Comparison of ENCODE assay signal across 15 cellular contexts in genomic region chr20:43388267-43389081, GRCh38.
A peak's percentile ranks its signal among the peaks of the same experiment; 100 is the strongest.
DNase-seq lines count a peak whose midpoint lies in the region; ATAC-seq and TF ChIP-seq lines count a peak whose summit lies in the region.
"Had no signal": no experiment of that assay in that cellular context is flagged by ENCODE, and none has a peak within 500 bp of the region (broad histone marks: within the 10 kb centered on the region; RNA-seq: fewer than 3 reads in every experiment).

No MANE protein-coding gene starts in this region.

- ATAC-seq in mucosa of descending colon (no peak), HG02623 (IDR thresholded peaks at IDR 0.05; ENCODE audit: unreplicated experiment) (no peak)
- ATAC-seq: T-helper 17 cell had no signal

- no peaks in the 10 kb centered on the region for H3K27me3 ChIP-seq in adipocyte (replicated peaks; ENCODE audit: control insufficient read depth, insufficient read depth, low read length)
- peaks cover 58% of the 10 kb centered on the region for H3K27me3 ChIP-seq in left ventricle myocardium inferior (ENCODE audit: low read depth)
- H3K27me3 ChIP-seq in rectal smooth muscle tissue (ENCODE audit: control insufficient read depth, insufficient read depth, low read length): no peaks in the 10 kb centered on the region

- no peak for TF ChIP-seq CTCF in left ventricle myocardium inferior (IDR thresholded peaks at IDR 0.05; ENCODE audit: borderline replicate concordance)
- TF ChIP-seq CTCF in mucosa of descending colon (IDR thresholded peaks at IDR 0.05): no peak

- H3K4me3 ChIP-seq in adipocyte (ENCODE audit: low read length): peak overlapping the region; percentile 47
- H3K4me3 ChIP-seq in left ventricle myocardium inferior: no peak overlapping the region
- H3K4me3 ChIP-seq in rectal smooth muscle tissue (ENCODE audit: low read length): no peak overlapping the region
- no peak overlapping the region for H3K4me3 ChIP-seq in mucosa of descending colon

- H3K9me3 ChIP-seq in adipocyte (ENCODE audit: control insufficient read depth, low read length): no peaks in the 10 kb centered on the region
- peaks cover 1% of the 10 kb centered on the region for H3K9me3 ChIP-seq in left ventricle myocardium inferior (replicated peaks)
- H3K9me3 ChIP-seq in mucosa of descending colon: no peaks in the 10 kb centered on the region

- DNase-seq in EH (ENCODE audit: low read depth) (peak; percentile 49), adipocyte (ENCODE audit: low read depth) (peak; percentile 8), left ventricle myocardium inferior (peak; percentile 81), mucosa of descending colon (no peak), iPS-NIHi11 (ENCODE audit: low spot score) (no peak), NK-92 (lab: John Stamatoyannopoulos, UW; ENCODE audit: unreplicated experiment) (no peak)
- DNase-seq: activated CD4-positive, alpha-beta memory T cell treated with anti-CD3 and anti-CD28 coated beads, Interleukin-2, amount 10 ng/mL, durations not matched to agents 7 days and 5 days; NCI-H146; NCI-H526; retina; RPMI8226; T-helper 17 cell had no signal

- no peak overlapping the region for H3K9ac ChIP-seq in adipocyte (ENCODE audit: low read length)
- no peak overlapping the region for H3K9ac ChIP-seq in rectal smooth muscle tissue (ENCODE audit: low read length)

- peaks cover 29% of the 10 kb centered on the region for H3K4me1 ChIP-seq in adipocyte (ENCODE audit: control insufficient read depth, insufficient read depth, low read length)
- H3K4me1 ChIP-seq in left ventricle myocardium inferior: no peaks in the 10 kb centered on the region
- H3K4me1 ChIP-seq in rectal smooth muscle tissue (ENCODE audit: control insufficient read depth, insufficient read depth, low read length): no peaks in the 10 kb centered on the region
- H3K4me1 ChIP-seq in mucosa of descending colon (ENCODE audit: low read depth): no peaks in the 10 kb centered on the region

- H3K27ac ChIP-seq in left ventricle myocardium inferior (replicated peaks) (peak overlapping the region; percentile 78), rectal smooth muscle tissue (ENCODE audit: low read depth, low read length) (peak overlapping the region; percentile 40)
- H3K27ac ChIP-seq: epithelial cell of prostate had no signal

- intact Hi-C loops in left ventricle myocardium inferior (cut with micrococcal nuclease) (no loop called here), mucosa of descending colon (cut with DNase I, micrococcal nuclease) (no loop called here)

- no peaks in the 10 kb centered on the region for H3K36me3 ChIP-seq in adipocyte (ENCODE audit: control insufficient read depth, insufficient read depth, low read length, severe bottlenecking)
- H3K36me3 ChIP-seq in left ventricle myocardium inferior: no peaks in the 10 kb centered on the region
- H3K36me3 ChIP-seq in rectal smooth muscle tissue (ENCODE audit: control insufficient read depth, insufficient read depth, low read length): no peaks in the 10 kb centered on the region
- H3K36me3 ChIP-seq in mucosa of descending colon (ENCODE audit: low read depth): no peaks in the 10 kb centered on the region

Comparison
In these comparisons a context has a peak if more than half of its experiments do, and no peak if none do; other contexts are left out.
1. DNase-seq: peak in EH (single experiment), adipocyte (single experiment) and left ventricle myocardium inferior (single experiment); none in mucosa of descending colon (0 of 3), iPS-NIHi11 (single experiment) and NK-92 (single experiment).